ENCODE assay signal across 8 cellular contexts in the genomic region with DNA sequence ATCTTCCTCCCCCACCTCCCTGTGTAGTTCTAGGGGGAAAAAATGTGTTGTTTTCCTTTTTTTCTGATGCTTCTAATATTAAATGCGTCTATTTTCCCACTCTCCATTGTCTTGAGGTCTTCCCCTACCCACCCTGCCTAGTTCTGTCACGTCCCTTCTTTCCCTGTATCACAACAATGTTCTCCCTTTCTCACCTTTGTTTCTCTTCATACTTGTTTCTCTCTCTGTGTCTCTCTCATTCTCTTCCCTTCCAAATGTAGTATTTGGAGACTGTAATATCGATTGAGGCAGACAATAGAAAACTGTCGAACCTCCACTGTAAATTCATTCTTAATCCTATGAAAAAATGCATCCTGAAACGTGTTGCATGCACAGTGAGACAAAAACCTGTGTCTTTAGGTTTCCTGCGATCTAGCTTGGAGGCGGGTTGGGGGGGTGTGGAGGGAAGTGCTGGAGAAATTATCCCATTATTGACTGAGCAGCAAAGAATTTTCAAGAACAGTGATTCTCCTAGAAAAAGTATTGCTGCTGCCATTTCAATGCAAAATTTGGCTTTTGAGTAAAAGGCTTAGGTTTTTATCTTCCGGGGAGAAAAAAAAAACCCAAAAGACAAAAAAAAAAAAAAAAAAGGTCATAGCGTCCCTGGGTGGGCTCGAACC. TPM values are rescaled to one million over a fixed set of nuclear protein-coding genes. Genes with fewer than 3 reads are reported as not detected.
DNase-seq lines count a peak whose midpoint lies in the region; ATAC-seq and TF ChIP-seq lines count a peak whose summit lies in the region.

No MANE protein-coding gene starts in this region.

- POLR2A ChIA-PET in HEK293 (lab: Yijun Ruan, JAX): interaction anchor here (0.6 to 2.8 kb wide), 15 partner anchors 16 to 400 kb away, joined by 3 to 20 read pairs (median 6); a partner anchor contains a TSS

- peaks cover 25 to 26% of the 10 kb centered on the region in 2 experiments for H3K36me3 ChIP-seq in HEK293 (ENCODE audit: control insufficient read depth in 2 of 2, insufficient read depth in 1 of 2, low read length in 2 of 2)

- H3K4me3 ChIP-seq in HEK293 (ENCODE audit: low read depth, low read length): peak overlapping the region; percentile 27
- H3K4me3 ChIP-seq in right cardiac atrium (ENCODE audit: low read length): peak overlapping the region; percentile 57

- DNase-seq in right cardiac atrium (peak in 1 of 3 donors; percentile 24), superior temporal gyrus (ENCODE audit: extremely low spot score) (peak; percentile 43), NCI-H187 treated with DMSO at 0.1 percent for 48 hours (lab: John Stamatoyannopoulos, UW) (no peak)
- no peak for DNase-seq in activated CD4-positive, alpha-beta T cell treated with anti-CD3 and anti-CD28 coated beads for 4 hours

- CTCF ChIA-PET in HEK293 (lab: Yijun Ruan, JAX): interaction anchor here (0.6 to 1.1 kb wide), 4 partner anchors 10 to 236 kb away, joined by 4 to 7 read pairs (median 6); no protein-coding TSS in a partner anchor

- ATAC-seq in right cardiac atrium (no peak), HG02852 (IDR thresholded peaks at IDR 0.05; ENCODE audit: unreplicated experiment) (no peak)

- no peaks in the 10 kb centered on the region for H3K9me3 ChIP-seq in HEK293 (ENCODE audit: control insufficient read depth, insufficient read depth, low read depth, low read length)
- no peaks in the 10 kb centered on the region for H3K9me3 ChIP-seq in right cardiac atrium (ENCODE audit: control insufficient read depth, low read length)

- 4% methylated on average over 10 of the region's 10 CpGs for WGBS in right cardiac atrium

- H3K4me1 ChIP-seq in HEK293 (ENCODE audit: control insufficient read depth, insufficient read depth, low read length): peaks cover 17% of the 10 kb centered on the region
- peaks cover 2% of the 10 kb centered on the region for H3K4me1 ChIP-seq in right cardiac atrium (ENCODE audit: control insufficient read depth, insufficient read depth, low read length)

- H3K27me3 ChIP-seq in right cardiac atrium (ENCODE audit: control insufficient read depth, insufficient read depth): no peaks in the 10 kb centered on the region

- H3K27ac ChIP-seq in C4-2B: peak overlapping the region; percentile 97
- H3K27ac ChIP-seq in HEK293 (ENCODE audit: extremely low read depth, low read depth, low read length): no peak overlapping the region
- peak overlapping the region; percentile 92 for H3K27ac ChIP-seq in VCaP
- H3K27ac ChIP-seq in right cardiac atrium (ENCODE audit: low read length): peak overlapping the region; percentile 32

- intact Hi-C loops in right cardiac atrium (cut with DNase I): no loop called here

- TF ChIP-seq CTCF in C4-2B (conservative IDR thresholded peaks at IDR 0.05) (no peak), HEK293 (tag by site-specific recombination; IDR thresholded peaks at IDR 0.05) (no peak), VCaP (conservative IDR thresholded peaks at IDR 0.05) (no peak)

TF ChIP-seq in HEK293, 187 proteins besides CTCF, POLR2A, EP300 and RAD21 (continues in another document):
- TF ChIP-seq ZNF16 (tag by site-specific recombination; IDR thresholded peaks at IDR 0.05; ENCODE audit: low read depth) (no peak), ZBTB48 (tag by site-specific recombination; IDR thresholded peaks at IDR 0.05) (no peak), ZSCAN23 (tag by site-specific recombination; IDR thresholded peaks at IDR 0.05) (peak; percentile 87; the same call in 1 of the 2 replicates), REPIN1 (tag by site-specific recombination; IDR thresholded peaks at IDR 0.05; ENCODE audit: low read depth) (no peak), ZIC2 (tag by site-specific recombination; IDR thresholded peaks at IDR 0.05) (no peak), ZNF175 (tag by site-specific recombination; IDR thresholded peaks at IDR 0.05) (no peak), ZNF837 (tag by site-specific recombination; IDR thresholded peaks at IDR 0.05) (no peak), KLF1 (tag by site-specific recombination; IDR thresholded peaks at IDR 0.05) (no peak), MYNN (tag by site-specific recombination; IDR thresholded peaks at IDR 0.05; ENCODE audit: borderline replicate concordance) (no peak), ZNF138 (tag by site-specific recombination; IDR thresholded peaks at IDR 0.05; ENCODE audit: borderline replicate concordance) (no peak), GLI2 (tag by site-specific recombination; IDR thresholded peaks at IDR 0.05; ENCODE audit: borderline replicate concordance, low read depth) (no peak), ZNF112 (tag by site-specific recombination; IDR thresholded peaks at IDR 0.05) (no peak), HOXC10 (CRISPR knock-in tag; IDR thresholded peaks at IDR 0.05) (no peak), ZNF2 (tag by site-specific recombination; IDR thresholded peaks at IDR 0.05) (peak; percentile 87; the same call in 1 of the 2 replicates), SP7 (tag by site-specific recombination; IDR thresholded peaks at IDR 0.05) (no peak), TCF7L2 (IDR thresholded peaks at IDR 0.05; ENCODE audit: borderline replicate concordance, low read depth, low read length) (no peak), ZFP69B (tag by site-specific recombination; IDR thresholded peaks at IDR 0.05) (no peak), SCRT1 (tag by site-specific recombination; IDR thresholded peaks at IDR 0.05; ENCODE audit: borderline replicate concordance) (peak; percentile 71; the same call in 1 of the 2 replicates), ZEB2 (tag by site-specific recombination; IDR thresholded peaks at IDR 0.05) (no peak)
- TF ChIP-seq, protein P1, sequence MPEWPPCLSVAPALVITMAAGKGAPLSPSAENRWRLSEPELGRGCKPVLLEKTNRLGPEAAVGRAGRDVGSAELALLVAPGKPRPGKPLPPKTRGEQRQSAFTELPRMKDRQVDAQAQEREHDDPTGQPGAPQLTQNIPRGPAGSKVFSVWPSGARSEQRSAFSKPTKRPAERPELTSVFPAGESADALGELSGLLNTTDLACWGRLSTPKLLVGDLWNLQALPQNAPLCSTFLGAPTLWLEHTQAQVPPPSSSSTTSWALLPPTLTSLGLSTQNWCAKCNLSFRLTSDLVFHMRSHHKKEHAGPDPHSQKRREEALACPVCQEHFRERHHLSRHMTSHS (tag by site-specific recombination; IDR thresholded peaks at IDR 0.05): no peak
- TF ChIP-seq, protein P2, sequence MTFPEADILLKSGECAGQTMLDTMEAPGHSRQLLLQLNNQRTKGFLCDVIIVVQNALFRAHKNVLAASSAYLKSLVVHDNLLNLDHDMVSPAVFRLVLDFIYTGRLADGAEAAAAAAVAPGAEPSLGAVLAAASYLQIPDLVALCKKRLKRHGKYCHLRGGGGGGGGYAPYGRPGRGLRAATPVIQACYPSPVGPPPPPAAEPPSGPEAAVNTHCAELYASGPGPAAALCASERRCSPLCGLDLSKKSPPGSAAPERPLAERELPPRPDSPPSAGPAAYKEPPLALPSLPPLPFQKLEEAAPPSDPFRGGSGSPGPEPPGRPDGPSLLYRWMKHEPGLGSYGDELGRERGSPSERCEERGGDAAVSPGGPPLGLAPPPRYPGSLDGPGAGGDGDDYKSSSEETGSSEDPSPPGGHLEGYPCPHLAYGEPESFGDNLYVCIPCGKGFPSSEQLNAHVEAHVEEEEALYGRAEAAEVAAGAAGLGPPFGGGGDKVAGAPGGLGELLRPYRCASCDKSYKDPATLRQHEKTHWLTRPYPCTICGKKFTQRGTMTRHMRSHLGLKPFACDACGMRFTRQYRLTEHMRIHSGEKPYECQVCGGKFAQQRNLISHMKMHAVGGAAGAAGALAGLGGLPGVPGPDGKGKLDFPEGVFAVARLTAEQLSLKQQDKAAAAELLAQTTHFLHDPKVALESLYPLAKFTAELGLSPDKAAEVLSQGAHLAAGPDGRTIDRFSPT (tag by site-specific recombination; IDR thresholded peaks at IDR 0.05): no peak
- TF ChIP-seq, protein P3, sequence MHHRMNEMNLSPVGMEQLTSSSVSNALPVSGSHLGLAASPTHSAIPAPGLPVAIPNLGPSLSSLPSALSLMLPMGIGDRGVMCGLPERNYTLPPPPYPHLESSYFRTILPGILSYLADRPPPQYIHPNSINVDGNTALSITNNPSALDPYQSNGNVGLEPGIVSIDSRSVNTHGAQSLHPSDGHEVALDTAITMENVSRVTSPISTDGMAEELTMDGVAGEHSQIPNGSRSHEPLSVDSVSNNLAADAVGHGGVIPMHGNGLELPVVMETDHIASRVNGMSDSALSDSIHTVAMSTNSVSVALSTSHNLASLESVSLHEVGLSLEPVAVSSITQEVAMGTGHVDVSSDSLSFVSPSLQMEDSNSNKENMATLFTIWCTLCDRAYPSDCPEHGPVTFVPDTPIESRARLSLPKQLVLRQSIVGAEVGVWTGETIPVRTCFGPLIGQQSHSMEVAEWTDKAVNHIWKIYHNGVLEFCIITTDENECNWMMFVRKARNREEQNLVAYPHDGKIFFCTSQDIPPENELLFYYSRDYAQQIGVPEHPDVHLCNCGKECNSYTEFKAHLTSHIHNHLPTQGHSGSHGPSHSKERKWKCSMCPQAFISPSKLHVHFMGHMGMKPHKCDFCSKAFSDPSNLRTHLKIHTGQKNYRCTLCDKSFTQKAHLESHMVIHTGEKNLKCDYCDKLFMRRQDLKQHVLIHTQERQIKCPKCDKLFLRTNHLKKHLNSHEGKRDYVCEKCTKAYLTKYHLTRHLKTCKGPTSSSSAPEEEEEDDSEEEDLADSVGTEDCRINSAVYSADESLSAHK (tag by site-specific recombination; IDR thresholded peaks at IDR 0.05): no peak

RNA-seq across cellular contexts. Expression of a gene that starts 1.3 kb away (rescaled TPM):
- 100 to 1,000 TPM; 134 to 167 (median 146) TPM for total RNA-seq in right cardiac atrium
- polyA plus RNA-seq in right cardiac atrium: 247 TPM

RNA-seq across cellular contexts. Expression of a gene that starts 3.1 kb away (rescaled TPM):
- total RNA-seq in right cardiac atrium: 10 to 100 TPM; 28.2 to 48.4 (median 34.7) TPM
- polyA plus RNA-seq in right cardiac atrium: 34.3 TPM

RNA-seq across cellular contexts. Expression of a gene that starts 21.1 kb away (rescaled TPM):
- total RNA-seq in right cardiac atrium: 10 to 100 TPM; 43.7 to 74.6 (median 67.9) TPM
- polyA plus RNA-seq in right cardiac atrium: 78.1 TPM

RNA-seq across cellular contexts. Expression of a gene that starts 46.2 kb away (rescaled TPM):
- 100 to 1,000 TPM in 2 of 4 donors, 10 to 100 TPM in 2; 80.7 to 108 (median 94.2) TPM for total RNA-seq in right cardiac atrium
- polyA plus RNA-seq in right cardiac atrium: 81.2 TPM

RNA-seq across cellular contexts. Expression of a gene that starts 48.1 kb away (rescaled TPM):
- total RNA-seq in right cardiac atrium: 10 to 100 TPM; 39.2 to 50.0 (median 46.2) TPM
- 28.2 TPM for polyA plus RNA-seq in right cardiac atrium
